Comparison of ENCODE assay signal across 20 cellular contexts in genomic region chr3:100782359-100782758, GRCh38.
DNase-seq lines count a peak whose midpoint lies in the region; ATAC-seq and TF ChIP-seq lines count a peak whose summit lies in the region.
"Had no signal": no experiment of that assay in that cellular context is flagged by ENCODE, and none has a peak within 500 bp of the region (broad histone marks: within the 10 kb centered on the region; RNA-seq: fewer than 3 reads in every experiment).

No MANE protein-coding gene starts in this region.

- H3K36me3 ChIP-seq in right atrium auricular region, result no peaks in the 10 kb centered on the region
- H3K36me3 ChIP-seq in A673 (ENCODE audit: insufficient read depth, low read length, poor library complexity, severe bottlenecking), result no peaks in the 10 kb centered on the region
- H3K36me3 ChIP-seq: BLaER1 treated with 17β-estradiol and CSF1 and Interleukin-3, amounts not matched to agents 10 nM and 100 nM had no signal

- H3K4me1 ChIP-seq in right atrium auricular region, result no peaks in the 10 kb centered on the region
- H3K4me1 ChIP-seq in A673 (ENCODE audit: insufficient read depth, low read length, poor library complexity, severe bottlenecking), result no peaks in the 10 kb centered on the region
- H3K4me1 ChIP-seq: BLaER1 treated with 17β-estradiol and CSF1 and Interleukin-3, amounts not matched to agents 10 nM and 100 nM had no signal

- peak overlapping the region; percentile 4 for H3K27ac Mint-ChIP-seq in nephron progenitor cell
- H3K27ac Mint-ChIP-seq in stimulated activated naive B cell treated with anti-CD40 and anti-IgM and Interleukin-4, amounts not matched to agents 10 μg/mL and 1 μg/mL and 100 μg/mL, for 72 hours, result no peak overlapping the region

- peaks cover 10% of the 10 kb centered on the region for H3K4me1 Mint-ChIP-seq in nephron progenitor cell
- H3K4me1 Mint-ChIP-seq in stimulated activated naive B cell treated with anti-CD40 and anti-IgM and Interleukin-4, amounts not matched to agents 10 μg/mL and 1 μg/mL and 100 μg/mL, for 72 hours, result no peaks in the 10 kb centered on the region
- H3K4me1 Mint-ChIP-seq: CD8-positive, alpha-beta memory T cell had no signal

- H3K4me3 Mint-ChIP-seq in nephron progenitor cell, result no peak overlapping the region
- H3K4me3 Mint-ChIP-seq in stimulated activated naive B cell treated with anti-CD40 and anti-IgM and Interleukin-4, amounts not matched to agents 10 μg/mL and 1 μg/mL and 100 μg/mL, for 72 hours, result no peak overlapping the region
- H3K4me3 Mint-ChIP-seq: CD8-positive, alpha-beta memory T cell had no signal

- DNase-seq in Right ventricle myocardium inferior (ENCODE audit: missing footprints) (no peak), right atrium auricular region (ENCODE audit: low spot score) (no peak), fibroblast of mammary gland (ENCODE audit: low read depth) (peak; percentile 27), nephron progenitor cell (no peak), A673 (ENCODE audit: low spot score) (no peak), G401 (ENCODE audit: low spot score) (no peak), HuH-7.5 (ENCODE audit: low spot score) (no peak)
- DNase-seq in stimulated activated naive B cell treated with anti-CD40 and anti-IgM and Interleukin-4, amounts not matched to agents 10 μg/mL and 1 μg/mL and 100 μg/mL, for 72 hours, result no peak
- DNase-seq: 8988T; CD8-positive, alpha-beta memory T cell; DMS79; NCI-H1048; NCI-H1436 treated with DMSO at 0.1 percent for 48 hours; NCI-H2081; NCI-H510A treated with DMSO at 0.1 percent for 48 hours; SK-N-SH had no signal

- no TSS peak for BruUV-seq in A673 (replicated peaks; lab: Mats Ljungman, UMichigan)

- H3K27me3 Mint-ChIP-seq in nephron progenitor cell (ENCODE audit: low read depth, poor library complexity), result peaks cover 4% of the 10 kb centered on the region
- no peaks in the 10 kb centered on the region for H3K27me3 Mint-ChIP-seq in stimulated activated naive B cell treated with anti-CD40 and anti-IgM and Interleukin-4, amounts not matched to agents 10 μg/mL and 1 μg/mL and 100 μg/mL, for 72 hours

- H3K9me3 ChIP-seq in right atrium auricular region (peaks cover 0 to 7% of the 10 kb centered on the region in 2 donors), A673 (ENCODE audit: low read depth, low read length, poor library complexity, severe bottlenecking) (no peaks in the 10 kb centered on the region)
- H3K9me3 ChIP-seq: SK-N-SH had no signal

- H3K27ac ChIP-seq in right atrium auricular region, result no peak overlapping the region
- no peak overlapping the region for H3K27ac ChIP-seq in A673 (ENCODE audit: low read depth, low read length, poor library complexity, severe bottlenecking)
- H3K27ac ChIP-seq: BLaER1 treated with 17β-estradiol and CSF1 and Interleukin-3, amounts not matched to agents 10 nM and 100 nM; KMS-11 had no signal

- intact Hi-C loops in Right ventricle myocardium inferior (cut with DNase I) (no loop called here), A673 (cut with micrococcal nuclease; ENCODE audit: unreplicated experiment) (no loop called here)

- POLR2A ChIA-PET in A673 (lab: Charles Lee; ENCODE audit: low non-redundant PET), result no interaction called here

- peaks cover 10% of the 10 kb centered on the region for H3K9me3 Mint-ChIP-seq in nephron progenitor cell
- peaks cover 3 to 4% of the 10 kb centered on the region in 2 donors for H3K9me3 Mint-ChIP-seq in stimulated activated naive B cell treated with anti-CD40 and anti-IgM and Interleukin-4, amounts not matched to agents 10 μg/mL and 1 μg/mL and 100 μg/mL, for 72 hours

- no peaks in the 10 kb centered on the region for H3K27me3 ChIP-seq in right atrium auricular region
- no peaks in the 10 kb centered on the region for H3K27me3 ChIP-seq in A673 (replicated peaks; ENCODE audit: insufficient read depth, low read depth, low read length, poor library complexity)
- H3K27me3 ChIP-seq: BLaER1 treated with 17β-estradiol and CSF1 and Interleukin-3, amounts not matched to agents 10 nM and 100 nM had no signal

- TF ChIP-seq CTCF in right atrium auricular region (IDR thresholded peaks at IDR 0.05) (no peak), fibroblast of mammary gland (conservative IDR thresholded peaks at IDR 0.05; ENCODE audit: control insufficient read depth, insufficient read depth, low read depth, low read length) (no peak), nephron progenitor cell (IDR thresholded peaks at IDR 0.05) (no peak), A673 (conservative IDR thresholded peaks at IDR 0.05; ENCODE audit: low read depth, low read length) (no peak)

- H3K4me3 ChIP-seq in right atrium auricular region (no peak overlapping the region), fibroblast of mammary gland (ENCODE audit: control insufficient read depth, low read depth, low read length) (no peak overlapping the region), A673 (ENCODE audit: low read depth, low read length, poor library complexity, severe bottlenecking) (no peak overlapping the region)
- H3K4me3 ChIP-seq: BLaER1 treated with 17β-estradiol and CSF1 and Interleukin-3, amounts not matched to agents 10 nM and 100 nM had no signal

- peak; percentile 62 for ATAC-seq in Right ventricle myocardium inferior
- ATAC-seq in stimulated activated naive B cell treated with anti-CD40 and anti-IgM and Interleukin-4, amounts not matched to agents 10 μg/mL and 1 μg/mL and 100 μg/mL, for 72 hours (replicated peaks), result no peak
- ATAC-seq: HepG2, Panc1 had no signal

- CTCF ChIA-PET in A673 (lab: Charles Lee), result no interaction called here

- in situ Hi-C loops in G401 (cut with HindIII; ENCODE audit: low sequenced_read_pairs), result no loop called here

- no peaks in the 10 kb centered on the region for H3K36me3 Mint-ChIP-seq in nephron progenitor cell (ENCODE audit: low read depth)
- no peaks in the 10 kb centered on the region for H3K36me3 Mint-ChIP-seq in stimulated activated naive B cell treated with anti-CD40 and anti-IgM and Interleukin-4, amounts not matched to agents 10 μg/mL and 1 μg/mL and 100 μg/mL, for 72 hours
- H3K36me3 Mint-ChIP-seq: CD8-positive, alpha-beta memory T cell had no signal
